24 cellular contexts compared by ENCODE assay signal in the genomic region with DNA sequence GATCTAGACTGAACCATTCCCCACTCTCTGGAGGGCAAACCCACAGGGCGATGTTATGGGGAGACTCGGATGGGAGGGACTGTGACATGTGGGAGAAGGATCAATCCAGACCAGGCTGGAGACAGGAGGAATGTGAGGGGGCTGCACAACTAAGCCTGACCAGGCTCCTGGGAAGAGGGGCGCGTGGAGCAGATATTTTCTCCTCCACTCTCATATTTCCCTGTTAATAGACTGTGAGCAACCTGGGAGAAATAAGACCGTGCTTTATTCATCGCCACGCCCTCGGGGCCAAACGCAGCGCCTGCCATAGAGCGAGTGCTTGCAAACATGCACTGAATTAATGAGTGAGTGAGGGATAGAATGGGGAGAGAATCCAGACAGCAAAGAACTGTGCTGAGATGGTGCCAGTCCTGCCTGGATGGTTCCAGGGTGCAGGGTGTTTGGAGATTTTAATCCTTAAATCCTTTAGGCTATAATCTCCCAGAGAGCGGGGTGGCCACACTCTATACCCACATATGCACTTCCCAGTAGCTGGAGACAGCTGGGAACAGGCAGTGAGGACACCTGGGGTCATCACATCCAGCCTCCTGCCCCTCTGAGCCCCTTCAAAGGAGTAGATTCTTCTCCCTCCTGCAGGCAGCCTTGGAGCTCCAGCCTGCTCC. TPM values are rescaled to one million over a fixed set of nuclear protein-coding genes. Genes with fewer than 3 reads are reported as not detected.
DNase-seq lines count a peak whose midpoint lies in the region; ATAC-seq and TF ChIP-seq lines count a peak whose summit lies in the region.
"Had no signal": no experiment of that assay in that cellular context is flagged by ENCODE, and none has a peak within 500 bp of the region (broad histone marks: within the 10 kb centered on the region; RNA-seq: fewer than 3 reads in every experiment).

No MANE protein-coding gene starts in this region.

- H3K79me2 ChIP-seq in parathyroid adenoma: peaks cover 4% of the 10 kb centered on the region

- peak overlapping the region; percentile 1; the same call in 1 of the 2 replicates for H3K4me3 ChIP-seq in WERI-Rb-1 (ENCODE audit: low read depth, low read length)
- H3K4me3 ChIP-seq in esophagus squamous epithelium: no peak overlapping the region
- no peak overlapping the region for H3K4me3 ChIP-seq in parathyroid adenoma (ENCODE audit: low read depth, low read length)
- no peak overlapping the region for H3K4me3 ChIP-seq in right cardiac atrium (ENCODE audit: low read length)

- WGBS in esophagus squamous epithelium, 2 donors: 37 to 56% methylated on average over 12 of the region's 12 CpGs
- WGBS in right cardiac atrium: 92% methylated on average over 12 of the region's 12 CpGs

- no peaks in the 10 kb centered on the region for H3K27me3 ChIP-seq in WERI-Rb-1 (ENCODE audit: insufficient read depth, low read depth, severe bottlenecking)
- peaks cover 0 to 9% (median 0%) of the 10 kb centered on the region in 4 donors for H3K27me3 ChIP-seq in esophagus squamous epithelium
- H3K27me3 ChIP-seq in parathyroid adenoma (ENCODE audit: control insufficient read depth, insufficient read depth, low read length): no peaks in the 10 kb centered on the region
- H3K27me3 ChIP-seq in right cardiac atrium (ENCODE audit: control insufficient read depth, insufficient read depth): no peaks in the 10 kb centered on the region

- H3K4me1 ChIP-seq in esophagus squamous epithelium (peaks cover 6 to 58% (median 11%) of the 10 kb centered on the region in 3 donors), parathyroid adenoma (peaks cover 33% of the 10 kb centered on the region), right cardiac atrium (ENCODE audit: control insufficient read depth, insufficient read depth, low read length) (peaks cover 6% of the 10 kb centered on the region)

- TF ChIP-seq POLR2A in esophagus squamous epithelium (IDR thresholded peaks at IDR 0.05): no peak

- no peak overlapping the region for H3K9ac ChIP-seq in parathyroid adenoma
- H3K9ac ChIP-seq: KMS-11 had no signal

- ATAC-seq in left ventricle myocardium superior (no peak), right cardiac atrium (no peak)

- no peak for TF ChIP-seq CTCF in WERI-Rb-1 (IDR thresholded peaks at IDR 0.05; ENCODE audit: low read depth, low read length)
- TF ChIP-seq CTCF in esophagus squamous epithelium (IDR thresholded peaks at IDR 0.05): no peak
- no peak for TF ChIP-seq CTCF in parathyroid adenoma (IDR thresholded peaks at IDR 0.05)

- peak overlapping the region; percentile 65 for H2AFZ ChIP-seq in parathyroid adenoma

- H3K27ac ChIP-seq in WERI-Rb-1 (peak overlapping the region; percentile 79), esophagus squamous epithelium (peak overlapping the region in 3 of 4 donors; percentile 70 to 80 (median 76)), parathyroid adenoma (peak overlapping the region; percentile 65), right cardiac atrium (ENCODE audit: low read length) (no peak overlapping the region)
- H3K27ac ChIP-seq: C4-2B, HL-60, KMS-11 had no signal

- peak; percentile 59 to 81 for DNase-seq in NCI-H524 (lab: John Stamatoyannopoulos, UW)
- peak; percentile 82 for DNase-seq in WERI-Rb-1
- no peak for DNase-seq in esophagus squamous epithelium (lab: John Stamatoyannopoulos, UW)
- DNase-seq in DMS53 (lab: John Stamatoyannopoulos, UW): no peak
- DNase-seq in left ventricle myocardium superior: no peak
- DNase-seq in globus pallidus (ENCODE audit: low spot score): no peak
- no peak for DNase-seq in right cardiac atrium
- DNase-seq: AML-193, GF-D8, HCEC 1CT, NCI-H1048, NCI-H146, NCI-H2081 treated with DMSO at 0.1 percent for 48 hours, NCI-H446 treated with DMSO at 0.1 percent for 48 hours, NCI-H748 treated with DMSO at 0.1 percent for 48 hours, SHP77 had no signal

- H3K9me3 ChIP-seq in WERI-Rb-1 (ENCODE audit: severe bottlenecking) (no peaks in the 10 kb centered on the region), esophagus squamous epithelium (no peaks in the 10 kb centered on the region), parathyroid adenoma (ENCODE audit: control insufficient read depth, low read length) (no peaks in the 10 kb centered on the region), right cardiac atrium (ENCODE audit: control insufficient read depth, low read length) (no peaks in the 10 kb centered on the region)

- intact Hi-C loops in esophagus squamous epithelium (cut with DNase I): no loop called here
- intact Hi-C loops in left ventricle myocardium superior (cut with micrococcal nuclease): no loop called here
- intact Hi-C loops in right cardiac atrium (cut with DNase I): no loop called here

- no peaks in the 10 kb centered on the region for H3K36me3 ChIP-seq in WERI-Rb-1
- H3K36me3 ChIP-seq in esophagus squamous epithelium: no peaks in the 10 kb centered on the region
- H3K36me3 ChIP-seq in parathyroid adenoma (ENCODE audit: control insufficient read depth, insufficient read depth, low read length): no peaks in the 10 kb centered on the region

- no peak overlapping the region for H3K4me2 ChIP-seq in parathyroid adenoma (ENCODE audit: low read length)
- H3K4me2 ChIP-seq: KMS-11 had no signal

RNA-seq across cellular contexts. Expression of a gene that starts 13.6 kb away (rescaled TPM):
- total RNA-seq in esophagus squamous epithelium (1 to 10 TPM in 1 of 4 donors, under 1 TPM in 3; 0.13 to 2.9 (median 0.23) TPM), left ventricle myocardium superior (8.2 TPM), right cardiac atrium (10 to 100 TPM; 10.4 to 31.1 (median 17.4) TPM)
- 37.4 TPM for polyA plus RNA-seq in right cardiac atrium
- total RNA-seq: HT1080 had no signal

RNA-seq across cellular contexts. Expression of a gene that starts 33.3 kb away (rescaled TPM):
- total RNA-seq in esophagus squamous epithelium: not detected
- not detected for total RNA-seq in left ventricle myocardium superior
- 1 to 10 TPM in 1 of 4 donors, under 1 TPM in 3; 0.17 to 1.1 (median 0.52) TPM for total RNA-seq in right cardiac atrium
- 0.77 TPM for polyA plus RNA-seq in right cardiac atrium
- total RNA-seq: Daoy, HT1080, M059J, RPMI7951 had no signal

RNA-seq across cellular contexts. Expression of a gene that starts 44.4 kb away (rescaled TPM):
- total RNA-seq in esophagus squamous epithelium (10 to 100 TPM in 3 of 4 donors, 1 to 10 TPM in 1; 4.7 to 42.2 (median 18.6) TPM), left ventricle myocardium superior (0.40 TPM), right cardiac atrium (1 to 10 TPM; 2.0 to 7.0 (median 2.8) TPM)
- 6.7 TPM for polyA plus RNA-seq in right cardiac atrium
- total RNA-seq: Daoy, HT1080, RPMI7951 had no signal

RNA-seq across cellular contexts. Expression of a gene that starts 55.5 kb away (rescaled TPM):
- total RNA-seq in esophagus squamous epithelium: not detected
- total RNA-seq in left ventricle myocardium superior: not detected
- under 1 TPM in 3 of 4 donors, not detected in 1; 0.15 to 0.25 (median 0.17) TPM for total RNA-seq in right cardiac atrium
- 0.32 TPM for polyA plus RNA-seq in right cardiac atrium
- total RNA-seq: HT1080, M059J, RPMI7951 had no signal

Comparison
In these comparisons a context has a peak if more than half of its experiments do, and no peak if none do; other contexts are left out.
1. DNase-seq: peak in NCI-H524 (2 of 2) and WERI-Rb-1 (single experiment); none in esophagus squamous epithelium (single experiment), DMS53 (single experiment), left ventricle myocardium superior (single experiment), globus pallidus (single experiment) and right cardiac atrium (0 of 3).